In the genomic region with DNA sequence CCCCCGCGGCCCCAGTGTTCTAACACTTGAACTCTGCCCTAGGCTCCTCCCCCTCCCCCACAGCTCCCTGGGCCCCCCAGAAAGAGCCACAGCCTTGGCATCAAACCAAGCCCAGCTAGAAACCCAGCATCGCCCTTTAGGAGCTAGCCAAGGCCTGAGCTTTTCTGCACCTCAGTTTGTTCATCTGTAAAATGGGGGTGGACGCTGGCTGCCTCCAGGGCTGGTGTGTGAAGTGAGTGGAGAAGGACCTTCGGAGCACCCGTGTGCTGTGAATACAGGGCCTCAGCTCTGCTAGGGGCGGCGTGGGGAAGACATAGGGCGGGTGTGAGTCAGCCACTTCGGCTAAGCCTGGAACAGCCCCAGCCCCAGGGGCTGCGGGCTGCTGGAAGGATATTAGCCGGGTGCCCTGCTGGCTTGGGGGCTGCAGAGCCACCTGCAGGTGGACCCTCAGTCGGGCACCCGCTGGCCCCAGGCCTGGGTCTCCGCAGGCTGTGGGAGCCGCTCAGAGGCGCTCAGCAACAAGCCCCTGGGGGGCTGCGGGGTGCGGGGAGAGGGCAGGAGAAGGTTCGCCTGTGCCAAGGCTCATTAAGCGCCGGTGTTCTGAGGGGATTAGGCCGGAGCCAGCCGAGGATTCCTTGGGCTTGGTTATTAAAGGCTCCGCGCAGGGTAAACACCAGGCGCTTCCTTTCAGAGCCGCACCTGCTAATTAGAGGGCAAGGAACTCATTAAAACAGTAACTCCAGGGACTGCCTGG, we compare ENCODE assay signal across 11 cellular contexts.
DNase-seq lines count a peak whose midpoint lies in the region; ATAC-seq, FAIRE-seq and TF ChIP-seq lines count a peak whose summit lies in the region.
"Had no signal": no experiment of that assay in that cellular context is flagged by ENCODE, and none has a peak within 500 bp of the region (broad histone marks: within the 10 kb centered on the region; RNA-seq: fewer than 3 reads in every experiment).

No MANE protein-coding gene starts in this region.

- DNase-seq in SK-N-SH (peak; percentile 73), NCI-H748 (lab: John Stamatoyannopoulos, UW; ENCODE audit: unreplicated experiment) (peak; percentile 93), endothelial cell of umbilical vein (ENCODE audit: low read depth, low spot score) (peak; percentile 13), stomach (peak; percentile 56), GM19239 (ENCODE audit: insufficient read length, low spot score) (no peak)
- DNase-seq: activated CD4-positive, alpha-beta T cell treated with anti-CD3 and anti-CD28 coated beads for 4 hours; body of pancreas had no signal

- H2AFZ ChIP-seq in SK-N-SH (ENCODE audit: low read depth): no peak overlapping the region
- H2AFZ ChIP-seq in endothelial cell of umbilical vein (ENCODE audit: low read depth, low read length): no peak overlapping the region

- H3K27me3 ChIP-seq in SK-N-SH (ENCODE audit: insufficient read depth): no peaks in the 10 kb centered on the region
- no peaks in the 10 kb centered on the region for H3K27me3 ChIP-seq in endothelial cell of umbilical vein (ENCODE audit: control insufficient read depth in 2 of 2, insufficient read depth in 2 of 2, low read length in 2 of 2)
- peaks cover 0 to 16% (median 0%) of the 10 kb centered on the region in 3 donors for H3K27me3 ChIP-seq in stomach
- H3K27me3 ChIP-seq: body of pancreas, pancreas had no signal

- POLR2A ChIA-PET in SK-N-SH (lab: Yijun Ruan, JAX) (no interaction called here), endothelial cell of umbilical vein (lab: Charles Lee) (no interaction called here)

- H3K9me2 ChIP-seq in SK-N-SH: no peaks in the 10 kb centered on the region

- H3K4me2 ChIP-seq in SK-N-SH: no peak overlapping the region
- H3K4me2 ChIP-seq in endothelial cell of umbilical vein (ENCODE audit: insufficient read depth, low read length): no peak overlapping the region

- H3F3A ChIP-seq in SK-N-SH (replicated peaks; ENCODE audit: insufficient read depth): peaks cover 6% of the 10 kb centered on the region

- H3K27ac ChIP-seq in SK-N-SH (ENCODE audit: low read depth in 2 of 2, low read length in 1 of 2) (peak overlapping the region in 1 of 2 experiments; percentile 85; a peak in 2 of 4 replicates), endothelial cell of umbilical vein (ENCODE audit: insufficient read depth, low read depth, low read length) (no peak overlapping the region), stomach (peak overlapping the region in 4 of 5 donors; percentile 19 to 63 (median 51))
- H3K27ac ChIP-seq: body of pancreas, pancreas had no signal

- WGBS in SK-N-SH (ENCODE audit: low lambda C conversion rate): 69% methylated on average over 16 of the region's 28 CpGs
- 27 to 56% (median 30%) methylated on average over 9 to 28 of the region's 28 CpGs for WGBS in stomach, 5 donors

- dilution Hi-C loops in endothelial cell of umbilical vein (cut with MboI; ENCODE audit: extremely low pct_ligation_motif_present, low sequenced_read_pairs): no loop called here

- no peaks in the 10 kb centered on the region for H3K9me1 ChIP-seq in endothelial cell of umbilical vein (replicated peaks; ENCODE audit: control insufficient read depth, extremely low read depth, insufficient read depth, low read length)

- H3K9ac ChIP-seq in SK-N-SH (no peak overlapping the region), endothelial cell of umbilical vein (replicated peaks; ENCODE audit: extremely low read depth, insufficient read depth, low read length) (no peak overlapping the region)

- CTCF ChIA-PET in SK-N-SH (lab: Yijun Ruan, JAX) (interaction anchor here (0.7 to 2.9 kb wide), 10 partner anchors 9 to 282 kb away, joined by 3 to 16 read pairs (median 4); no protein-coding TSS in a partner anchor), endothelial cell of umbilical vein (lab: Charles Lee) (interaction anchor here (1.8 kb wide), 1 partner anchor 8 kb away, joined by 11 read pairs; no protein-coding TSS in a partner anchor)

- H3K4me1 ChIP-seq in SK-N-SH (ENCODE audit: control insufficient read depth in 1 of 2, insufficient read depth in 2 of 2, low read depth in 1 of 2, low read length in 1 of 2): peaks cover 12 to 28% of the 10 kb centered on the region in 2 experiments; a peak in 2 of 4 replicates
- H3K4me1 ChIP-seq in endothelial cell of umbilical vein (ENCODE audit: control insufficient read depth, extremely low read depth, insufficient read depth, low read length): peaks cover 18% of the 10 kb centered on the region
- peaks cover 33 to 50% (median 40%) of the 10 kb centered on the region in 4 donors for H3K4me1 ChIP-seq in stomach

- H3K79me2 ChIP-seq in SK-N-SH (ENCODE audit: insufficient read depth) (no peaks in the 10 kb centered on the region), endothelial cell of umbilical vein (ENCODE audit: control insufficient read depth, insufficient read depth, low read length) (no peaks in the 10 kb centered on the region)

- FAIRE-seq in endothelial cell of umbilical vein (lab: Jason Lieb, UNC): peak; percentile 58
- no peak for FAIRE-seq in GM19239 (lab: Jason Lieb, UNC)
- FAIRE-seq: pancreas had no signal

- H3K4me3 ChIP-seq in SK-N-SH (ENCODE audit: low read depth in 2 of 2, low read length in 1 of 2) (no peak overlapping the region), endothelial cell of umbilical vein (replicated peaks in 1 of 3; ENCODE audit: insufficient read depth in 1 of 3, low read depth in 1 of 3, low read length in 3 of 3) (no peak overlapping the region), stomach (no peak overlapping the region)
- H3K4me3 ChIP-seq: body of pancreas, pancreas had no signal

- intact Hi-C loops in endothelial cell of umbilical vein (cut with micrococcal nuclease): no loop called here
- intact Hi-C loops in stomach (cut with DNase I; ENCODE audit: low total_unique reads): no loop called here

- peaks cover 9% of the 10 kb centered on the region; the same call in 1 of the 2 replicates for H4K20me1 ChIP-seq in SK-N-SH (ENCODE audit: insufficient read depth)
- H4K20me1 ChIP-seq in endothelial cell of umbilical vein (replicated peaks; ENCODE audit: control insufficient read depth, extremely low read depth, insufficient read depth, low read length): no peaks in the 10 kb centered on the region

- no peak for ATAC-seq in SK-N-SH treated with all-trans-retinoic acid at 6 μM for 48 hours
- ATAC-seq in GM18907 (IDR thresholded peaks at IDR 0.05; ENCODE audit: unreplicated experiment): no peak
- ATAC-seq in GM19351 (IDR thresholded peaks at IDR 0.05; ENCODE audit: unreplicated experiment): no peak
- ATAC-seq: body of pancreas, pancreas had no signal

- TF ChIP-seq POLR2A in endothelial cell of umbilical vein (IDR thresholded peaks at IDR 0.05; ENCODE audit: low read depth, low read length): no peak
- TF ChIP-seq POLR2A in stomach (IDR thresholded peaks at IDR 0.05): no peak

- no peak for TF ChIP-seq CTCF in SK-N-SH (IDR thresholded peaks at IDR 0.05)
- no peak for TF ChIP-seq CTCF in endothelial cell of umbilical vein (IDR thresholded peaks at IDR 0.05; ENCODE audit: extremely low read depth in 1 of 2, insufficient read depth in 1 of 2, low read depth in 1 of 2, low read length in 2 of 2)
- TF ChIP-seq CTCF in stomach (IDR thresholded peaks at IDR 0.05): no peak

- TF ChIP-seq EP300 in SK-N-SH (IDR thresholded peaks at IDR 0.05; ENCODE audit: borderline replicate concordance in 1 of 2, low read depth in 1 of 2, low read length in 1 of 2): no peak
- TF ChIP-seq EP300 in stomach (IDR thresholded peaks at IDR 0.05): no peak

- H3K36me3 ChIP-seq in SK-N-SH (replicated peaks in 1 of 2; ENCODE audit: control insufficient read depth in 1 of 2, insufficient read depth in 2 of 2, low read length in 1 of 2) (no peaks in the 10 kb centered on the region), endothelial cell of umbilical vein (ENCODE audit: control insufficient read depth in 2 of 2, extremely low read depth in 1 of 2, insufficient read depth in 2 of 2, low read length in 2 of 2) (no peaks in the 10 kb centered on the region), stomach (no peaks in the 10 kb centered on the region)
- H3K36me3 ChIP-seq: pancreas had no signal

- H3K9me3 ChIP-seq in SK-N-SH (no peaks in the 10 kb centered on the region), endothelial cell of umbilical vein (replicated peaks; ENCODE audit: control insufficient read depth, insufficient read depth, low read length) (no peaks in the 10 kb centered on the region), stomach (no peaks in the 10 kb centered on the region)
- H3K9me3 ChIP-seq: body of pancreas, pancreas had no signal

- no peak for TF ChIP-seq RAD21 in SK-N-SH (IDR thresholded peaks at IDR 0.05; ENCODE audit: low read length)

- no TSS peak for BruUV-seq in endothelial cell of umbilical vein (replicated peaks; lab: Mats Ljungman, UMichigan)

TF ChIP-seq in SK-N-SH, 30 proteins besides CTCF, POLR2A, EP300 and RAD21:
- TF ChIP-seq TAF1 (IDR thresholded peaks at IDR 0.05; ENCODE audit: borderline replicate concordance, low read depth, low read length) (no peak), FOXJ3 (CRISPR knock-in tag; IDR thresholded peaks at IDR 0.05) (0 out of 2 replicates have a peak, but pooled peaks have one; percentile 31)

TF ChIP-seq in SK-N-SH treated with all-trans-retinoic acid at 6 μM for 48 hours, 23 proteins besides CTCF, POLR2A, EP300 and RAD21 (continues in another document):
- no peak for TF ChIP-seq TCF4 (CRISPR knock-in tag; IDR thresholded peaks at IDR 0.05; ENCODE audit: borderline replicate concordance)
- TF ChIP-seq ZNF8 (CRISPR knock-in tag; IDR thresholded peaks at IDR 0.05): no peak
- no peak for TF ChIP-seq SNAI2 (CRISPR knock-in tag; IDR thresholded peaks at IDR 0.05)
- no peak for TF ChIP-seq TOX (CRISPR knock-in tag; IDR thresholded peaks at IDR 0.05; ENCODE audit: borderline replicate concordance)
- no peak for TF ChIP-seq CSDC2 (CRISPR knock-in tag; IDR thresholded peaks at IDR 0.05)
- no peak for TF ChIP-seq ISL1 (CRISPR knock-in tag; IDR thresholded peaks at IDR 0.05)
- no peak for TF ChIP-seq ZC3H10 (CRISPR knock-in tag; IDR thresholded peaks at IDR 0.05)
- TF ChIP-seq RARB (CRISPR knock-in tag; IDR thresholded peaks at IDR 0.05): no peak

TF ChIP-seq in endothelial cell of umbilical vein, 7 proteins besides CTCF, POLR2A, EP300 and RAD21:
- TF ChIP-seq FOS (IDR thresholded peaks at IDR 0.05; ENCODE audit: borderline replicate concordance, insufficient read depth, low read length) (no peak), MYC (IDR thresholded peaks at IDR 0.05; ENCODE audit: low read depth, low read length) (no peak), EZH2 (IDR thresholded peaks at IDR 0.05; ENCODE audit: borderline replicate concordance, low read depth, low read length, severe bottlenecking) (peak; percentile 11), JUN (IDR thresholded peaks at IDR 0.05; ENCODE audit: borderline replicate concordance, insufficient read depth, insufficient read length, low read depth) (no peak), POLR2AphosphoS5 (IDR thresholded peaks at IDR 0.05; ENCODE audit: insufficient read depth, low read depth, low read length) (no peak), GATA2 (IDR thresholded peaks at IDR 0.05; ENCODE audit: insufficient read depth, insufficient read length, low read depth, low read length) (no peak)
- TF ChIP-seq, protein P1, sequence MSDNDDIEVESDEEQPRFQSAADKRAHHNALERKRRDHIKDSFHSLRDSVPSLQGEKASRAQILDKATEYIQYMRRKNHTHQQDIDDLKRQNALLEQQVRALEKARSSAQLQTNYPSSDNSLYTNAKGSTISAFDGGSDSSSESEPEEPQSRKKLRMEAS (IDR thresholded peaks at IDR 0.05; ENCODE audit: insufficient read depth, insufficient read length): no peak
